1 cellular context compared by ENCODE assay signal in genomic region chr6:20069130-20069529, GRCh38.
TF ChIP-seq lines count a peak whose summit lies in the region.

No MANE protein-coding gene starts in this region.

TF ChIP-seq in K562, 482 proteins besides CTCF, POLR2A, EP300 and RAD21 (continued from another document and continues in another):
- no peak for TF ChIP-seq ZNF655 (CRISPR knock-in tag; IDR thresholded peaks at IDR 0.05)
- TF ChIP-seq CREB5 (CRISPR knock-in tag; IDR thresholded peaks at IDR 0.05) = no peak
- no peak for TF ChIP-seq ZC3H4 (CRISPR knock-in tag; IDR thresholded peaks at IDR 0.05; ENCODE audit: borderline replicate concordance)
- peak; percentile 94 for TF ChIP-seq ZNF589 (CRISPR knock-in tag; IDR thresholded peaks at IDR 0.05; ENCODE audit: low read depth)
- no peak for TF ChIP-seq CBX5 (IDR thresholded peaks at IDR 0.05; ENCODE audit: borderline replicate concordance, low read depth)
- no peak for TF ChIP-seq POLR2AphosphoS2 (IDR thresholded peaks at IDR 0.05; ENCODE audit: low read length)
- no peak for TF ChIP-seq HIVEP1 (CRISPR knock-in tag; IDR thresholded peaks at IDR 0.05)
- no peak for TF ChIP-seq ELF2 (CRISPR knock-in tag; IDR thresholded peaks at IDR 0.05)
- TF ChIP-seq ZNF75A (CRISPR knock-in tag; IDR thresholded peaks at IDR 0.05) = no peak
- no peak for TF ChIP-seq ZNF184 (CRISPR knock-in tag; IDR thresholded peaks at IDR 0.05)
- TF ChIP-seq POLR3G (IDR thresholded peaks at IDR 0.05; ENCODE audit: extremely low read depth, insufficient read length, insufficient replicate concordance) = no peak
- no peak for TF ChIP-seq GTF3C2 (IDR thresholded peaks at IDR 0.05; ENCODE audit: borderline replicate concordance, extremely low read depth, insufficient read length)
- peak; percentile 81 to 93 for TF ChIP-seq TBL1XR1 (IDR thresholded peaks at IDR 0.05; ENCODE audit: low read length in 2 of 2)
- TF ChIP-seq PHB2 (IDR thresholded peaks at IDR 0.05; ENCODE audit: low read depth) = peak; percentile 82
- TF ChIP-seq TAF7 (tag; IDR thresholded peaks at IDR 0.05) = no peak
- TF ChIP-seq THRB (CRISPR knock-in tag; conservative IDR thresholded peaks at IDR 0.05) = no peak
- TF ChIP-seq HNRNPL (IDR thresholded peaks at IDR 0.05; ENCODE audit: low read depth, low read length) = no peak
- peak; percentile 97 for TF ChIP-seq ETV1 (tag; conservative IDR thresholded peaks at IDR 0.05; ENCODE audit: low read depth)
- TF ChIP-seq ZFP1 (CRISPR knock-in tag; IDR thresholded peaks at IDR 0.05) = no peak
- TF ChIP-seq USF2 (CRISPR knock-in tag; IDR thresholded peaks at IDR 0.05) = no peak
- no peak for TF ChIP-seq ARID3B (CRISPR knock-in tag; IDR thresholded peaks at IDR 0.05; ENCODE audit: borderline replicate concordance)
- no peak for TF ChIP-seq E2F1 (CRISPR knock-in tag; IDR thresholded peaks at IDR 0.05)
- peak; percentile 94 for TF ChIP-seq STAT5A (IDR thresholded peaks at IDR 0.05; ENCODE audit: borderline replicate concordance, low read length)
- peak; percentile 74 for TF ChIP-seq BHLHE40 (IDR thresholded peaks at IDR 0.05; ENCODE audit: low read length)
- TF ChIP-seq EGR1 (conservative IDR thresholded peaks at IDR 0.05) = no peak
- no peak for TF ChIP-seq MLX (CRISPR knock-in tag; conservative IDR thresholded peaks at IDR 0.05)
- no peak for TF ChIP-seq ZNF280A (IDR thresholded peaks at IDR 0.05; ENCODE audit: low read depth, partially characterized antibody)
- TF ChIP-seq KAT8 (IDR thresholded peaks at IDR 0.05; ENCODE audit: low read depth) = no peak
- peak; percentile 90 for TF ChIP-seq MTA2 (IDR thresholded peaks at IDR 0.05; ENCODE audit: low read depth)
- TF ChIP-seq NCOA6 (IDR thresholded peaks at IDR 0.05) = no peak
- TF ChIP-seq TRIM24 (IDR thresholded peaks at IDR 0.05) = peak; percentile 96 to 97
- TF ChIP-seq GTF2E2 (tag; IDR thresholded peaks at IDR 0.05) = no peak
- TF ChIP-seq NONO (IDR thresholded peaks at IDR 0.05; ENCODE audit: low read depth in 2 of 2, low read length in 1 of 2) = peak in 1 of 2 experiments; percentile 44; a peak in 1 of 4 replicates
- no peak for TF ChIP-seq BMI1 (IDR thresholded peaks at IDR 0.05; ENCODE audit: low read length)
- peak in 1 of 2 experiments; percentile 91; a peak in 2 of 4 replicates for TF ChIP-seq ZMIZ1 (IDR thresholded peaks at IDR 0.05; ENCODE audit: low read depth in 2 of 2, low read length in 2 of 2)
- no peak for TF ChIP-seq PCBP2 (IDR thresholded peaks at IDR 0.05; ENCODE audit: low read depth, low read length, poor library complexity, severe bottlenecking)
- TF ChIP-seq SOX6 (IDR thresholded peaks at IDR 0.05) = peak; percentile 91
- no peak for TF ChIP-seq MAFF (IDR thresholded peaks at IDR 0.05; ENCODE audit: low read length)
- peak; percentile 86 for TF ChIP-seq HDAC2 (IDR thresholded peaks at IDR 0.05)
- TF ChIP-seq POLR3A (IDR thresholded peaks at IDR 0.05; ENCODE audit: borderline replicate concordance, extremely low read depth, insufficient read depth, insufficient read length) = no peak
- no peak for TF ChIP-seq ZFX (CRISPR knock-in tag; IDR thresholded peaks at IDR 0.05)
- TF ChIP-seq ZKSCAN8 (CRISPR knock-in tag; IDR thresholded peaks at IDR 0.05) = peak; percentile 81; the same call in 1 of the 2 replicates
- TF ChIP-seq ELK3 (CRISPR knock-in tag; IDR thresholded peaks at IDR 0.05) = no peak
- no peak for TF ChIP-seq JUNB (CRISPR knock-in tag; conservative IDR thresholded peaks at IDR 0.05)
- TF ChIP-seq SPI1 (IDR thresholded peaks at IDR 0.05; ENCODE audit: borderline replicate concordance, low read depth, low read length) = peak; percentile 35; the same call in 1 of the 2 replicates
- TF ChIP-seq TAL1 (IDR thresholded peaks at IDR 0.05) = peak; percentile 97
- TF ChIP-seq ARID1B (IDR thresholded peaks at IDR 0.05) = peak; percentile 97
- TF ChIP-seq MED1 (CRISPR knock-in tag; IDR thresholded peaks at IDR 0.05; ENCODE audit: borderline replicate concordance) = no peak
- no peak for TF ChIP-seq TOE1 (IDR thresholded peaks at IDR 0.05; ENCODE audit: borderline replicate concordance)
- TF ChIP-seq TOE1 (CRISPR knock-in tag; IDR thresholded peaks at IDR 0.05; ENCODE audit: borderline replicate concordance, low read depth) = no peak
